Comparison of ENCODE assay signal across 12 cellular contexts in the genomic region with DNA sequence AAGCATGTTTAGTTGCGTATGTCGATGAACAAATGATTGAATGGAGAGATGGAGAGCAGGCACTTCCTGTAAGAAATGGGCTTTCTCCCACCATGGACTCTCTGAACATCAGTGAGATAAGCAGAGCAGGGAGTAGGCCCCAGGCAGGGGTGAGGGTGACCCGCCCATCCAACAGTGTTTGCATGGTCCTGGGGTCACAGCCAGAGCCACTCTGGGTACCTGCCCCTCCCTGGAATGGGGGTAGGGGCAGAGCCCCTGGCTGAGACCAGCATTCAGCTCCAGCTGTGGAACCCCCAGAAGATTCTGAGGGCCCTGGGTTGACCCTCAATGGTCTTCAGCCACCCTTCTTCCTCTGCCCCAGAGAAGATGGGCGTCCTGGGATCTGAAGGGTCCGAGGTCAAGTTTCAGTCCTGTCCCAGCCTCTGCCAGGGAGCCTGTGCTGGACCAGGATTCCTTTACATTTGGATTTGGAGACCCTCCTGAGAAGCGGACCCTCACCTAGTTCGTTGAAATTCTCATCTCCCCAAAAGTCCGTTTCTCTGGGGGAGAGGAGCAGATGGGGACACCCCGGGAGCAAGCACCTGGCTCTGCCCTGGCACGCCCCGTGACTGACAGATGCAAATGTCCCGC. TPM values are rescaled to one million over a fixed set of nuclear protein-coding genes. Genes with fewer than 3 reads are reported as not detected.
DNase-seq lines count a peak whose midpoint lies in the region; ATAC-seq and TF ChIP-seq lines count a peak whose summit lies in the region.
"Had no signal": no experiment of that assay in that cellular context is flagged by ENCODE, and none has a peak within 500 bp of the region (broad histone marks: within the 10 kb centered on the region; RNA-seq: fewer than 3 reads in every experiment).

No MANE protein-coding gene starts in this region.

- WGBS in testis, 2 donors = 55 to 68% methylated on average over 10 to 12 of the region's 12 CpGs

- TF ChIP-seq CTCF in nephron (IDR thresholded peaks at IDR 0.05; ENCODE audit: unreplicated experiment in 3 of 3) (no peak), testis (IDR thresholded peaks at IDR 0.05) (no peak)

- peaks cover 11% of the 10 kb centered on the region for H3K27me3 ChIP-seq in CD4-positive, CD25-positive, alpha-beta regulatory T cell (ENCODE audit: control insufficient read depth, insufficient read depth, low read length)
- peaks cover 6% of the 10 kb centered on the region for H3K27me3 ChIP-seq in testis

- no peak for TF ChIP-seq POLR2A in testis (IDR thresholded peaks at IDR 0.05)

- H3K27me3 Mint-ChIP-seq in CD4-positive, CD25-positive, alpha-beta regulatory T cell = peaks cover 56% of the 10 kb centered on the region
- peaks cover 52% of the 10 kb centered on the region for H3K27me3 Mint-ChIP-seq in central memory CD8-positive, alpha-beta T cell
- H3K27me3 Mint-ChIP-seq in nephron (ENCODE audit: low read depth) = peaks cover 81% of the 10 kb centered on the region

- CTCF ChIA-PET in HEK293T (lab: Yijun Ruan, JAX) = interaction anchor here (2.8 kb wide), 1 partner anchor 176 kb away, joined by 10 read pairs; no protein-coding TSS in a partner anchor

- peaks cover 3 to 72% (median 26%) of the 10 kb centered on the region in 4 donors for H3K4me1 Mint-ChIP-seq in CD4-positive, CD25-positive, alpha-beta regulatory T cell
- peaks cover 36% of the 10 kb centered on the region for H3K4me1 Mint-ChIP-seq in central memory CD8-positive, alpha-beta T cell
- H3K4me1 Mint-ChIP-seq in nephron = peaks cover 39% of the 10 kb centered on the region

- H3K4me3 ChIP-seq in CD4-positive, CD25-positive, alpha-beta regulatory T cell (ENCODE audit: low read depth, low read length) = no peak overlapping the region
- no peak overlapping the region for H3K4me3 ChIP-seq in testis

- POLR2A ChIA-PET in HEK293T (lab: Yijun Ruan, JAX) = interaction anchor here (1.3 kb wide), 1 partner anchor 41 kb away, joined by 3 read pairs; a partner anchor contains a TSS

- no peak overlapping the region for H3K27ac ChIP-seq in CD4-positive, CD25-positive, alpha-beta regulatory T cell (ENCODE audit: insufficient read depth, low read length, poor library complexity, severe bottlenecking)
- no peak overlapping the region for H3K27ac ChIP-seq in testis
- H3K27ac ChIP-seq: gastrocnemius medialis had no signal

- H3K36me3 ChIP-seq in CD4-positive, CD25-positive, alpha-beta regulatory T cell (ENCODE audit: control insufficient read depth, insufficient read depth, low read length) = no peaks in the 10 kb centered on the region
- no peaks in the 10 kb centered on the region for H3K36me3 ChIP-seq in testis (ENCODE audit: low read depth, missing control alignments)
- H3K36me3 ChIP-seq: gastrocnemius medialis had no signal

- ATAC-seq in CD4-positive, CD25-positive, alpha-beta regulatory T cell (ENCODE audit: low read depth in 2 of 2) = no peak
- no peak for ATAC-seq in central memory CD8-positive, alpha-beta T cell (replicated peaks; ENCODE audit: extremely low read depth, poor library complexity, severe bottlenecking)
- no peak for ATAC-seq in GM18867 (IDR thresholded peaks at IDR 0.05; ENCODE audit: unreplicated experiment)
- ATAC-seq: gastrocnemius medialis had no signal

- H3K4me1 ChIP-seq in CD4-positive, CD25-positive, alpha-beta regulatory T cell (ENCODE audit: control insufficient read depth, insufficient read depth, low read length, poor library complexity, severe bottlenecking) = peaks cover 64% of the 10 kb centered on the region
- H3K4me1 ChIP-seq in testis = peaks cover 32% of the 10 kb centered on the region

- peak overlapping the region; percentile 63 to 93 (median 84) for H3K4me3 Mint-ChIP-seq in CD4-positive, CD25-positive, alpha-beta regulatory T cell
- H3K4me3 Mint-ChIP-seq in central memory CD8-positive, alpha-beta T cell = peak overlapping the region; percentile 70
- H3K4me3 Mint-ChIP-seq in nephron = peak overlapping the region; percentile 32 to 68 (median 39)

- intact Hi-C loops in testis (cut with DNase I; ENCODE audit: low total_unique reads) = no loop called here

- no peaks in the 10 kb centered on the region for H3K9me3 ChIP-seq in CD4-positive, CD25-positive, alpha-beta regulatory T cell (ENCODE audit: control insufficient read depth in 2 of 2, low read length in 2 of 2)
- no peaks in the 10 kb centered on the region for H3K9me3 ChIP-seq in testis
- H3K9me3 ChIP-seq: gastrocnemius medialis had no signal

- H3K36me3 Mint-ChIP-seq in CD4-positive, CD25-positive, alpha-beta regulatory T cell = no peaks in the 10 kb centered on the region
- peaks cover 4% of the 10 kb centered on the region for H3K36me3 Mint-ChIP-seq in central memory CD8-positive, alpha-beta T cell (ENCODE audit: insufficient read depth)
- H3K36me3 Mint-ChIP-seq in nephron (ENCODE audit: low read depth) = peaks cover 10% of the 10 kb centered on the region

- no peak for DNase-seq in CD4-positive, CD25-positive, alpha-beta regulatory T cell
- peak; percentile 8 for DNase-seq in HEK293T (ENCODE audit: extremely low spot score)
- no peak for DNase-seq in central memory CD8-positive, alpha-beta T cell (ENCODE audit: low spot score in 2 of 2)
- DNase-seq in activated CD4-positive, alpha-beta T cell treated with anti-CD3 and anti-CD28 coated beads, Interleukin-2, amount 50 U/mL, for 48 hours = no peak
- no peak for DNase-seq in testis
- DNase-seq in GM03348 (ENCODE audit: low spot score) = no peak
- DNase-seq: activated effector memory CD4-positive, alpha-beta T cell treated with Interleukin-2 at 50 U/mL for 16 hours; gastrocnemius medialis; NCI-H2081 had no signal

- H3K9me3 Mint-ChIP-seq in CD4-positive, CD25-positive, alpha-beta regulatory T cell = no peaks in the 10 kb centered on the region
- no peaks in the 10 kb centered on the region for H3K9me3 Mint-ChIP-seq in central memory CD8-positive, alpha-beta T cell
- H3K9me3 Mint-ChIP-seq in nephron = no peaks in the 10 kb centered on the region

- H3K27ac Mint-ChIP-seq in CD4-positive, CD25-positive, alpha-beta regulatory T cell = no peak overlapping the region
- H3K27ac Mint-ChIP-seq in central memory CD8-positive, alpha-beta T cell (ENCODE audit: low read depth) = no peak overlapping the region
- no peak overlapping the region for H3K27ac Mint-ChIP-seq in nephron

TF ChIP-seq in HEK293T, 16 proteins besides CTCF, POLR2A, EP300 and RAD21:
- TF ChIP-seq NFRKB (IDR thresholded peaks at IDR 0.05) (no peak), HDGF (IDR thresholded peaks at IDR 0.05; ENCODE audit: borderline replicate concordance) (no peak), SP1 (IDR thresholded peaks at IDR 0.05) (no peak), ZNF384 (IDR thresholded peaks at IDR 0.05) (no peak), FOXK2 (IDR thresholded peaks at IDR 0.05) (no peak), FOXM1 (IDR thresholded peaks at IDR 0.05; ENCODE audit: borderline replicate concordance) (no peak), CTBP1 (IDR thresholded peaks at IDR 0.05; ENCODE audit: borderline replicate concordance) (no peak), FOXA1 (IDR thresholded peaks at IDR 0.05) (no peak), LEF1 (IDR thresholded peaks at IDR 0.05; ENCODE audit: borderline replicate concordance) (no peak), SUZ12 (IDR thresholded peaks at IDR 0.05) (no peak), ELF4 (IDR thresholded peaks at IDR 0.05) (no peak), BHLHE40 (IDR thresholded peaks at IDR 0.05; ENCODE audit: borderline replicate concordance) (no peak)

RNA-seq across cellular contexts. Expression of a gene that starts 2.4 kb away (rescaled TPM):
- total RNA-seq in CD4-positive, CD25-positive, alpha-beta regulatory T cell = not detected
- polyA plus RNA-seq in CD4-positive, CD25-positive, alpha-beta regulatory T cell = not detected
- 1 to 10 TPM in 1 of 2 donors, not detected in 1; 1.1 TPM for total RNA-seq in testis
- 0.41 TPM for polyA plus RNA-seq in testis (ENCODE audit: insufficient read depth, low read depth, low replicate concordance)
- total RNA-seq: gastrocnemius medialis, mucosa of gallbladder had no signal

RNA-seq across cellular contexts. Expression of a gene that starts 5.0 kb away (rescaled TPM):
- total RNA-seq in CD4-positive, CD25-positive, alpha-beta regulatory T cell = 7.3 TPM
- 1 to 10 TPM; 3.1 to 4.5 (median 3.1) TPM for polyA plus RNA-seq in CD4-positive, CD25-positive, alpha-beta regulatory T cell
- total RNA-seq in testis = 10 to 100 TPM; 38.9 to 64.5 TPM
- 40.9 TPM for polyA plus RNA-seq in testis (ENCODE audit: insufficient read depth, low read depth, low replicate concordance)

RNA-seq across cellular contexts. Expression of a gene that starts 40.0 kb away (rescaled TPM):
- 442 TPM for total RNA-seq in CD4-positive, CD25-positive, alpha-beta regulatory T cell
- 10 to 100 TPM; 36.7 to 42.2 (median 41.3) TPM for polyA plus RNA-seq in CD4-positive, CD25-positive, alpha-beta regulatory T cell
- total RNA-seq in testis = 100 to 1,000 TPM; 161 to 215 TPM
- 93.3 TPM for polyA plus RNA-seq in testis (ENCODE audit: insufficient read depth, low read depth, low replicate concordance)
